8 cellular contexts compared by ENCODE assay signal in genomic region chr1:187264995-187265602, GRCh38.
DNase-seq lines count a peak whose midpoint lies in the region; ATAC-seq and TF ChIP-seq lines count a peak whose summit lies in the region.

No MANE protein-coding gene starts in this region.

- no peaks in the 10 kb centered on the region for H3K9me2 ChIP-seq in PC-9 (ENCODE audit: insufficient read depth)

- H3K9me3 Mint-ChIP-seq in CD8-positive, alpha-beta T cell: no peaks in the 10 kb centered on the region

- peak; percentile 77 for TF ChIP-seq CTCF in LNCaP clone FGC (IDR thresholded peaks at IDR 0.05; ENCODE audit: control insufficient read depth, extremely low read depth, insufficient read depth)
- peak; percentile 67 for TF ChIP-seq CTCF in PC-9 (conservative IDR thresholded peaks at IDR 0.05)
- no peak for TF ChIP-seq CTCF in CD8-positive, alpha-beta T cell (IDR thresholded peaks at IDR 0.05)

- no peak for ATAC-seq in CD8-positive, alpha-beta T cell
- no peak for ATAC-seq in HG03135 (IDR thresholded peaks at IDR 0.05; ENCODE audit: unreplicated experiment)

- CTCF ChIA-PET in PC-9 (lab: Charles Lee): no interaction called here
- CTCF ChIA-PET in CD8-positive, alpha-beta T cell (lab: Charles Lee): no interaction called here

- BruUV-seq in PC-9 (replicated peaks; lab: Mats Ljungman, UMichigan): no TSS peak

- H3K4me1 Mint-ChIP-seq in CD8-positive, alpha-beta T cell (ENCODE audit: low read depth): no peaks in the 10 kb centered on the region

- no peaks in the 10 kb centered on the region for H3K79me2 ChIP-seq in PC-9 (ENCODE audit: low read depth)

- no peaks in the 10 kb centered on the region for H3K27me3 Mint-ChIP-seq in CD8-positive, alpha-beta T cell (ENCODE audit: low read depth)

- DNase-seq in EH (ENCODE audit: low read depth) (peak; percentile 48), LNCaP clone FGC (ENCODE audit: low read depth) (peak; percentile 76), PC-9 (peak in 1 of 2 experiments; percentile 25), epidermal melanocyte (ENCODE audit: insufficient read length, low spot score) (peak; percentile 23), renal cortical epithelial cell (ENCODE audit: low read depth) (peak; percentile 43)
- DNase-seq in activated CD8-positive, alpha-beta memory T cell treated with anti-CD3 and anti-CD28 coated beads, Interleukin-2, amount 50 U/mL, for 4 hours: no peak
- no peak for DNase-seq in CD8-positive, alpha-beta T cell

- POLR2A ChIA-PET in PC-9 (lab: Charles Lee; ENCODE audit: unreplicated experiment): no interaction called here
- POLR2A ChIA-PET in CD8-positive, alpha-beta T cell (lab: Charles Lee): no interaction called here

- H3K27ac ChIP-seq in PC-9: no peak overlapping the region
- no peak overlapping the region for H3K27ac ChIP-seq in CD8-positive, alpha-beta T cell (ENCODE audit: low read depth, low read length)

- H3K9me3 ChIP-seq in PC-9 (ENCODE audit: insufficient read depth, low read depth): no peaks in the 10 kb centered on the region
- H3K9me3 ChIP-seq in CD8-positive, alpha-beta T cell (ENCODE audit: low read length): no peaks in the 10 kb centered on the region

- no peaks in the 10 kb centered on the region for H3K27me3 ChIP-seq in PC-9 (ENCODE audit: insufficient read depth, low read depth)
- H3K27me3 ChIP-seq in CD8-positive, alpha-beta T cell (ENCODE audit: insufficient read depth, low read length): no peaks in the 10 kb centered on the region

- no peak overlapping the region for H3K4me3 ChIP-seq in LNCaP clone FGC (ENCODE audit: low read depth, low read length)
- H3K4me3 ChIP-seq in PC-9: no peak overlapping the region
- no peak overlapping the region for H3K4me3 ChIP-seq in CD8-positive, alpha-beta T cell (ENCODE audit: low read depth, low read length)

- no peak overlapping the region for H3K4me3 Mint-ChIP-seq in CD8-positive, alpha-beta T cell

- no peak overlapping the region for H2AFZ ChIP-seq in PC-9

- H3K4me1 ChIP-seq in PC-9 (replicated peaks; ENCODE audit: insufficient read depth): no peaks in the 10 kb centered on the region
- no peaks in the 10 kb centered on the region for H3K4me1 ChIP-seq in CD8-positive, alpha-beta T cell (ENCODE audit: insufficient read depth, low read length)

- no peak overlapping the region for H3K4me2 ChIP-seq in PC-9

- no peaks in the 10 kb centered on the region for H3K36me3 ChIP-seq in PC-9 (ENCODE audit: low read depth)
- no peaks in the 10 kb centered on the region for H3K36me3 ChIP-seq in CD8-positive, alpha-beta T cell (ENCODE audit: insufficient read depth, low read length)

- no peaks in the 10 kb centered on the region for H4K20me1 ChIP-seq in PC-9 (ENCODE audit: insufficient read depth)

- H3F3A ChIP-seq in PC-9 (ENCODE audit: insufficient read depth, low read depth): no peaks in the 10 kb centered on the region

- intact Hi-C loops in PC-9 (cut with micrococcal nuclease; ENCODE audit: unreplicated experiment): loop anchor here (10.0 kb wide), 1 partner anchor 210 kb away; no protein-coding TSS in a partner anchor
- intact Hi-C loops in CD8-positive, alpha-beta T cell (cut with DNase I, micrococcal nuclease): no loop called here

- H3K27ac Mint-ChIP-seq in CD8-positive, alpha-beta T cell: no peak overlapping the region

- H3K36me3 Mint-ChIP-seq in CD8-positive, alpha-beta T cell: no peaks in the 10 kb centered on the region

Comparison
In these comparisons a context has a peak if more than half of its experiments do, and no peak if none do; other contexts are left out.
1. DNase-seq: peak in EH (single experiment), LNCaP clone FGC (single experiment), epidermal melanocyte (single experiment) and renal cortical epithelial cell (single experiment); none in activated CD8-positive, alpha-beta memory T cell treated with anti-CD3 and anti-CD28 coated beads, Interleukin-2, amount 50 U/mL, for 4 hours (single experiment) and CD8-positive, alpha-beta T cell (0 of 7).